8 cellular contexts compared by ENCODE assay signal in genomic region chr19:42269518-42270345, GRCh38. TPM values are rescaled to one million over a fixed set of nuclear protein-coding genes. Genes with fewer than 3 reads are reported as not detected.
A peak's percentile ranks its signal among the peaks of the same experiment; 100 is the strongest.
DNase-seq lines count a peak whose midpoint lies in the region; ATAC-seq, FAIRE-seq and TF ChIP-seq lines count a peak whose summit lies in the region.

No MANE protein-coding gene starts in this region.

- peak overlapping the region; percentile 95 for H3K27ac ChIP-seq in keratinocyte (ENCODE audit: control insufficient read depth, insufficient read depth, low read length)
- peak overlapping the region; percentile 97 for H3K27ac ChIP-seq in subcutaneous abdominal adipose tissue (ENCODE audit: low read depth, low read length)

- H3K4me1 Mint-ChIP-seq in activated CD4-positive, alpha-beta T cell treated with anti-CD3 and anti-CD28 coated beads, Interleukin-2, amount 10 ng/mL, durations not matched to agents 24 days and 14 days, result peaks cover 32% of the 10 kb centered on the region
- peaks cover 30% of the 10 kb centered on the region for H3K4me1 Mint-ChIP-seq in activated naive CD8-positive, alpha-beta T cell treated with anti-CD3 and anti-CD28 coated beads, Interleukin-2, amount 10 ng/mL, durations not matched to agents 7 days and 5 days

- H2AFZ ChIP-seq in keratinocyte (ENCODE audit: control insufficient read depth, low read length), result no peak overlapping the region

- peaks cover 14 to 15% of the 10 kb centered on the region in 2 experiments for H3K36me3 ChIP-seq in keratinocyte (ENCODE audit: control insufficient read depth in 2 of 2, extremely low read depth in 1 of 2, insufficient read depth in 2 of 2, low read length in 2 of 2)
- H3K36me3 ChIP-seq in subcutaneous abdominal adipose tissue (ENCODE audit: control insufficient read depth in 5 of 5, insufficient read depth in 5 of 5, low read length in 5 of 5), result peaks cover 0 to 33% (median 30%) of the 10 kb centered on the region in 5 donors

- H3K4me1 ChIP-seq in keratinocyte (ENCODE audit: control insufficient read depth, extremely low read depth, insufficient read depth, low read length), result peaks cover 25% of the 10 kb centered on the region
- peaks cover 12 to 35% (median 28%) of the 10 kb centered on the region in 5 donors for H3K4me1 ChIP-seq in subcutaneous abdominal adipose tissue (ENCODE audit: control insufficient read depth in 5 of 5, insufficient read depth in 5 of 5, low read length in 5 of 5)

- H4K20me1 ChIP-seq in keratinocyte (ENCODE audit: control insufficient read depth, extremely low read depth, insufficient read depth, low read length), result no peaks in the 10 kb centered on the region

- dilution Hi-C loops in keratinocyte (cut with MboI; ENCODE audit: extremely low pct_ligation_motif_present, low sequenced_read_pairs), result no loop called here

- POLR2A ChIA-PET in activated naive CD8-positive, alpha-beta T cell treated with anti-CD3 and anti-CD28 coated beads, Interleukin-2, amount 10 ng/mL, durations not matched to agents 7 days and 5 days (lab: Charles Lee), result interaction anchor here (0.7 to 2.4 kb wide), 13 partner anchors 9 to 137 kb away, joined by 3 to 32 read pairs (median 5); partner anchors contain the start of genes GSK3A, PAFAH1B3, POU2F2 and PRR19

- no peaks in the 10 kb centered on the region for H3K9me1 ChIP-seq in keratinocyte (ENCODE audit: control insufficient read depth, extremely low read depth, insufficient read depth, low read length)

- H3K36me3 Mint-ChIP-seq in activated CD4-positive, alpha-beta T cell treated with anti-CD3 and anti-CD28 coated beads, Interleukin-2, amount 10 ng/mL, durations not matched to agents 24 days and 14 days (ENCODE audit: low read depth), result peaks cover 19% of the 10 kb centered on the region
- H3K36me3 Mint-ChIP-seq in activated naive CD8-positive, alpha-beta T cell treated with anti-CD3 and anti-CD28 coated beads, Interleukin-2, amount 10 ng/mL, durations not matched to agents 7 days and 5 days, result peaks cover 8% of the 10 kb centered on the region

- no peaks in the 10 kb centered on the region for H3K9me3 Mint-ChIP-seq in activated CD4-positive, alpha-beta T cell treated with anti-CD3 and anti-CD28 coated beads, Interleukin-2, amount 10 ng/mL, durations not matched to agents 24 days and 14 days
- H3K9me3 Mint-ChIP-seq in activated naive CD8-positive, alpha-beta T cell treated with anti-CD3 and anti-CD28 coated beads, Interleukin-2, amount 10 ng/mL, durations not matched to agents 7 days and 5 days, result no peaks in the 10 kb centered on the region

- H3K9ac ChIP-seq in keratinocyte (ENCODE audit: control insufficient read depth, extremely low read depth, insufficient read depth, low read length) (peak overlapping the region; percentile 99), subcutaneous abdominal adipose tissue (ENCODE audit: low read length in 5 of 5) (peak overlapping the region; percentile 85 to 96 (median 86))

- no peak overlapping the region for H3K4me3 Mint-ChIP-seq in activated CD4-positive, alpha-beta T cell treated with anti-CD3 and anti-CD28 coated beads, Interleukin-2, amount 10 ng/mL, durations not matched to agents 24 days and 14 days
- peak overlapping the region; percentile 99 for H3K4me3 Mint-ChIP-seq in activated naive CD8-positive, alpha-beta T cell treated with anti-CD3 and anti-CD28 coated beads, Interleukin-2, amount 10 ng/mL, durations not matched to agents 7 days and 5 days

- H3K4me3 ChIP-seq in keratinocyte (ENCODE audit: control insufficient read depth in 2 of 3, extremely low read depth in 1 of 3, insufficient read depth in 2 of 3, low read depth in 1 of 3, low read length in 3 of 3), result peak overlapping the region; percentile 59 to 90 (median 86)
- H3K4me3 ChIP-seq in subcutaneous abdominal adipose tissue (ENCODE audit: low read depth in 1 of 5, low read length in 5 of 5), result peak overlapping the region; percentile 68 to 96 (median 77)

- no peak for ATAC-seq in activated naive CD8-positive, alpha-beta T cell treated with anti-CD3 and anti-CD28 coated beads, Interleukin-2, amount 10 ng/mL, durations not matched to agents 7 days and 5 days (ENCODE audit: low read depth)

- peak overlapping the region; percentile 97 for H3K4me2 ChIP-seq in keratinocyte (ENCODE audit: control insufficient read depth, extremely low read depth, insufficient read depth, low read depth, low read length)

- H3K79me2 ChIP-seq in keratinocyte (ENCODE audit: control insufficient read depth, insufficient read depth, low read length), result peaks cover 45% of the 10 kb centered on the region

- FAIRE-seq in keratinocyte (lab: Jason Lieb, UNC), result no peak

- peak; percentile 74 for DNase-seq in activated CD4-positive, alpha-beta T cell treated with anti-CD3 and anti-CD28 coated beads, Interleukin-2, amount 10 ng/mL, durations not matched to agents 24 days and 14 days
- no peak for DNase-seq in activated CD4-positive, alpha-beta T cell treated with anti-CD3 and anti-CD28 coated beads, Interleukin-2, amount 50 U/mL, for 4 hours
- peak; percentile 48 for DNase-seq in activated naive CD8-positive, alpha-beta T cell treated with anti-CD3 and anti-CD28 coated beads, Interleukin-2, amount 10 ng/mL, durations not matched to agents 7 days and 5 days
- DNase-seq in keratinocyte (ENCODE audit: low read depth, low spot score) (no peak), T1000 (lab: John Stamatoyannopoulos, UW) (no peak), GOT3 (lab: John Stamatoyannopoulos, UW) (no peak), superior temporal gyrus (ENCODE audit: extremely low spot score) (no peak)

- H3K9me3 ChIP-seq in keratinocyte (ENCODE audit: control insufficient read depth, low read depth, low read length), result no peaks in the 10 kb centered on the region
- H3K9me3 ChIP-seq in subcutaneous abdominal adipose tissue (ENCODE audit: control insufficient read depth in 5 of 5, low read length in 5 of 5), result no peaks in the 10 kb centered on the region

- H3K27me3 Mint-ChIP-seq in activated CD4-positive, alpha-beta T cell treated with anti-CD3 and anti-CD28 coated beads, Interleukin-2, amount 10 ng/mL, durations not matched to agents 24 days and 14 days, result no peaks in the 10 kb centered on the region
- no peaks in the 10 kb centered on the region for H3K27me3 Mint-ChIP-seq in activated naive CD8-positive, alpha-beta T cell treated with anti-CD3 and anti-CD28 coated beads, Interleukin-2, amount 10 ng/mL, durations not matched to agents 7 days and 5 days

- H3K27me3 ChIP-seq in keratinocyte (ENCODE audit: control insufficient read depth, extremely low read depth, insufficient read depth, low read length) (no peaks in the 10 kb centered on the region), subcutaneous abdominal adipose tissue (ENCODE audit: control insufficient read depth in 5 of 5, insufficient read depth in 4 of 5, low read length in 5 of 5) (peaks cover 0 to 5% (median 0%) of the 10 kb centered on the region in 5 donors)

- peak overlapping the region; percentile 99 for H3K27ac Mint-ChIP-seq in activated CD4-positive, alpha-beta T cell treated with anti-CD3 and anti-CD28 coated beads, Interleukin-2, amount 10 ng/mL, durations not matched to agents 24 days and 14 days
- H3K27ac Mint-ChIP-seq in activated naive CD8-positive, alpha-beta T cell treated with anti-CD3 and anti-CD28 coated beads, Interleukin-2, amount 10 ng/mL, durations not matched to agents 7 days and 5 days, result no peak overlapping the region

- intact Hi-C loops in activated CD4-positive, alpha-beta T cell treated with anti-CD3 and anti-CD28 coated beads, Interleukin-2, amount 10 ng/mL, durations not matched to agents 24 days and 14 days (cut with micrococcal nuclease), result loop anchor here (1.0 kb wide), 1 partner anchor 11 kb away; no protein-coding TSS in a partner anchor

- TF ChIP-seq CTCF in keratinocyte (optimal IDR thresholded peaks at IDR 0.05 in 1 of 3, IDR thresholded peaks at IDR 0.05 in 1 of 3, conservative IDR thresholded peaks at IDR 0.05 in 1 of 3; ENCODE audit: extremely low read depth in 1 of 3, insufficient read depth in 2 of 3, low read length in 3 of 3), result no peak

RNA-seq across cellular contexts. Expression of gene CIC, which starts 0.7 kb away (rescaled TPM):
- 61.2 and 65.6 TPM in 2 replicates for total RNA-seq in activated CD4-positive, alpha-beta T cell treated with anti-CD3 and anti-CD28 coated beads, Interleukin-2, amount 10 ng/mL, durations not matched to agents 24 days and 14 days
- 10 to 100 TPM; 84.4 to 92.2 TPM for total RNA-seq in activated naive CD8-positive, alpha-beta T cell treated with anti-CD3 and anti-CD28 coated beads, Interleukin-2, amount 10 ng/mL, durations not matched to agents 7 days and 5 days
- 3.1 to 11.1 TPM (median 3.8 TPM) in 3 replicates for polyA plus RNA-seq in keratinocyte
- polyA plus RNA-seq in keratinocyte (2011; ENCODE audit: low read depth), result 9.9 TPM
- 4.4 and 14.0 TPM in 2 replicates for polyA plus RNA-seq in keratinocyte (2011; cell fraction: cytosol; rRNA removed)
- polyA plus RNA-seq in keratinocyte (2011; cell fraction: nucleus; rRNA removed), result 28.1 and 45.7 TPM in 2 replicates
- polyA plus RNA-seq in keratinocyte (2012; ENCODE audit: low replicate concordance), result 15.4 and 37.6 TPM in 2 replicates
- 4.7 to 38.8 TPM (median 5.7 TPM) in 3 replicates for polyA minus RNA-seq in keratinocyte
- 29.2 TPM for polyA minus RNA-seq in keratinocyte (2011; cell fraction: cytosol; rRNA and poly(A)+ RNA removed)
- 23.9 and 26.1 TPM in 2 replicates for polyA minus RNA-seq in keratinocyte (2011; cell fraction: nucleus; rRNA and poly(A)+ RNA removed)

RNA-seq across cellular contexts. Expression of gene ERF, which starts 14.8 kb away (rescaled TPM):
- total RNA-seq in activated CD4-positive, alpha-beta T cell treated with anti-CD3 and anti-CD28 coated beads, Interleukin-2, amount 10 ng/mL, durations not matched to agents 24 days and 14 days, result 71.6 and 82.3 TPM in 2 replicates
- 10 to 100 TPM; 51.1 to 57.5 TPM for total RNA-seq in activated naive CD8-positive, alpha-beta T cell treated with anti-CD3 and anti-CD28 coated beads, Interleukin-2, amount 10 ng/mL, durations not matched to agents 7 days and 5 days
- polyA plus RNA-seq in keratinocyte, result 75.4 to 87.4 TPM (median 83.5 TPM) in 3 replicates
- 10.1 TPM for polyA plus RNA-seq in keratinocyte (2011; ENCODE audit: low read depth)
- 37.7 and 64.6 TPM in 2 replicates for polyA plus RNA-seq in keratinocyte (2011; cell fraction: cytosol; rRNA removed)
- 94.1 and 101 TPM in 2 replicates for polyA plus RNA-seq in keratinocyte (2011; cell fraction: nucleus; rRNA removed)
- polyA plus RNA-seq in keratinocyte (2012; ENCODE audit: low replicate concordance), result 34.6 and 75.9 TPM in 2 replicates
- polyA minus RNA-seq in keratinocyte, result 67.4 to 70.6 TPM (median 69.2 TPM) in 3 replicates
- 140 TPM for polyA minus RNA-seq in keratinocyte (2011; cell fraction: cytosol; rRNA and poly(A)+ RNA removed)
- polyA minus RNA-seq in keratinocyte (2011; cell fraction: nucleus; rRNA and poly(A)+ RNA removed), result 44.9 and 57.9 TPM in 2 replicates

RNA-seq across cellular contexts. Expression of gene GSK3A, which starts 27.3 kb away (rescaled TPM):
- total RNA-seq in activated CD4-positive, alpha-beta T cell treated with anti-CD3 and anti-CD28 coated beads, Interleukin-2, amount 10 ng/mL, durations not matched to agents 24 days and 14 days, result 50.7 and 52.6 TPM in 2 replicates
- 10 to 100 TPM; 41.0 to 42.2 TPM for total RNA-seq in activated naive CD8-positive, alpha-beta T cell treated with anti-CD3 and anti-CD28 coated beads, Interleukin-2, amount 10 ng/mL, durations not matched to agents 7 days and 5 days
- 36.9 to 53.3 TPM (median 42.5 TPM) in 3 replicates for polyA plus RNA-seq in keratinocyte
- polyA plus RNA-seq in keratinocyte (2011; ENCODE audit: low read depth), result 14.4 TPM
- 38.4 and 45.5 TPM in 2 replicates for polyA plus RNA-seq in keratinocyte (2011; cell fraction: cytosol; rRNA removed)
- polyA plus RNA-seq in keratinocyte (2011; cell fraction: nucleus; rRNA removed), result 34.4 and 41.0 TPM in 2 replicates
- polyA plus RNA-seq in keratinocyte (2012; ENCODE audit: low replicate concordance), result 50.6 and 56.3 TPM in 2 replicates
- polyA minus RNA-seq in keratinocyte, result 30.4 to 77.1 TPM (median 45.8 TPM) in 3 replicates
- 43.5 TPM for polyA minus RNA-seq in keratinocyte (2011; cell fraction: cytosol; rRNA and poly(A)+ RNA removed)
- 10.2 and 11.4 TPM in 2 replicates for polyA minus RNA-seq in keratinocyte (2011; cell fraction: nucleus; rRNA and poly(A)+ RNA removed)

RNA-seq across cellular contexts. Expression of gene PRR19, which starts 32.2 kb away (rescaled TPM):
- total RNA-seq in activated CD4-positive, alpha-beta T cell treated with anti-CD3 and anti-CD28 coated beads, Interleukin-2, amount 10 ng/mL, durations not matched to agents 24 days and 14 days, result 1.3 and 1.6 TPM in 2 replicates
- under 1 TPM in 1 of 2 experiments, not detected in 1; 0.57 TPM for total RNA-seq in activated naive CD8-positive, alpha-beta T cell treated with anti-CD3 and anti-CD28 coated beads, Interleukin-2, amount 10 ng/mL, durations not matched to agents 7 days and 5 days
- 0.25 to 0.88 TPM (median 0.35 TPM) in 3 replicates for polyA plus RNA-seq in keratinocyte
- 0.37 TPM for polyA plus RNA-seq in keratinocyte (2011; ENCODE audit: low read depth)
- 0.49 and 1.2 TPM in 2 replicates for polyA plus RNA-seq in keratinocyte (2011; cell fraction: cytosol; rRNA removed)
- polyA plus RNA-seq in keratinocyte (2011; cell fraction: nucleus; rRNA removed), result 0.53 and 1.0 TPM in 2 replicates
- polyA plus RNA-seq in keratinocyte (2012; ENCODE audit: low replicate concordance), result 0.45 and 1.4 TPM in 2 replicates
- 0.16 to 3.1 TPM (median 0.33 TPM) in 3 replicates for polyA minus RNA-seq in keratinocyte
- polyA minus RNA-seq in keratinocyte (2011; cell fraction: cytosol; rRNA and poly(A)+ RNA removed), result 3.1 TPM
- polyA minus RNA-seq in keratinocyte (2011; cell fraction: nucleus; rRNA and poly(A)+ RNA removed), result 0.42 and 0.93 TPM in 2 replicates

RNA-seq across cellular contexts. Expression of gene PAFAH1B3, which starts 32.7 kb away (rescaled TPM):
- total RNA-seq in activated CD4-positive, alpha-beta T cell treated with anti-CD3 and anti-CD28 coated beads, Interleukin-2, amount 10 ng/mL, durations not matched to agents 24 days and 14 days, result 49.1 and 50.4 TPM in 2 replicates
- total RNA-seq in activated naive CD8-positive, alpha-beta T cell treated with anti-CD3 and anti-CD28 coated beads, Interleukin-2, amount 10 ng/mL, durations not matched to agents 7 days and 5 days, result 10 to 100 TPM; 36.2 to 41.1 TPM
- 27.6 to 55.4 TPM (median 28.3 TPM) in 3 replicates for polyA plus RNA-seq in keratinocyte
- 15.2 TPM for polyA plus RNA-seq in keratinocyte (2011; ENCODE audit: low read depth)
- 20.5 and 36.8 TPM in 2 replicates for polyA plus RNA-seq in keratinocyte (2011; cell fraction: cytosol; rRNA removed)
- 11.3 and 22.4 TPM in 2 replicates for polyA plus RNA-seq in keratinocyte (2011; cell fraction: nucleus; rRNA removed)
- 15.2 and 50.0 TPM in 2 replicates for polyA plus RNA-seq in keratinocyte (2012; ENCODE audit: low replicate concordance)
- 29.0 to 125 TPM (median 43.1 TPM) in 3 replicates for polyA minus RNA-seq in keratinocyte
- polyA minus RNA-seq in keratinocyte (2011; cell fraction: cytosol; rRNA and poly(A)+ RNA removed), result 48.9 TPM
- polyA minus RNA-seq in keratinocyte (2011; cell fraction: nucleus; rRNA and poly(A)+ RNA removed), result 10.2 and 13.2 TPM in 2 replicates

Comparison
In these comparisons a context has a peak if more than half of its experiments do, and no peak if none do; other contexts are left out.
1. DNase-seq: peak in activated CD4-positive, alpha-beta T cell treated with anti-CD3 and anti-CD28 coated beads, Interleukin-2, amount 10 ng/mL, durations not matched to agents 24 days and 14 days (single experiment) and activated naive CD8-positive, alpha-beta T cell treated with anti-CD3 and anti-CD28 coated beads, Interleukin-2, amount 10 ng/mL, durations not matched to agents 7 days and 5 days (single experiment); none in activated CD4-positive, alpha-beta T cell treated with anti-CD3 and anti-CD28 coated beads, Interleukin-2, amount 50 U/mL, for 4 hours (0 of 2), keratinocyte (single experiment), T1000 (single experiment), GOT3 (single experiment) and superior temporal gyrus (single experiment).